ENCODE assay signal across 8 cellular contexts in the genomic region with DNA sequence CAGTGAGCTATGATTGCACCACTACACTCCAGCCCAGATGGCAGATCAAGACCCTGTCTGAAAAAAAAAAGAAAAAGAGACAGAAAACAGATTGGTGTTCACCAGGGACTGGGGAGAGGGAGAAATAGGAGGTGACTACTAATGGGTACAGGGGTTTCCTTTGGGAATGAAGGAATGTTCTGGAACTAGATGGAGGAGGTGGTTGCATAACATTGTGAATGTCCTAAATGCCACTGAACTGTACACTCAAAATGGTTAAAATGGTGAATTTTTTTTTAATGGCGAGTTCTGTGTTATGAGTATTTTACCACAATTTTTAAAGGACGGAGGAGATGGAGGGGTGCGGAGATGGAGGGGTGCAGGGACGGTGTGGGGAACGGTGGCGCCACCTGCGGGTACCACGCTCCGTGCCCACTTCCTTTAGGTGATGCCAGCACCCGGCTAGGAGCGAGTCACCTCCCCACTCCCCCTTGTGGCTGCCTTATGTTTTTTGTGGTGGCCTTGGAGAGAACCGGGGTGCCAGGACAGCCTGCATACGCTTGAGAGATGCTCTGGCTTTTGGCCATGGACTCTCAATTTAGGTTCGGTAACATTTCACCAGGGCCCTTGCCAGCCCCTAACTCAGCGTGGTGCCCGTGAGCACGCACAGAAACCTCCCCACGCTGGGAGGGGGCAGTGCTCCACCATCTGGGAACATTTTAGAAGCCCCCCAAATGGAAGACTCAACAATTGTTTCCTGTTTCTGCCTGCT. TPM values are rescaled to one million over a fixed set of nuclear protein-coding genes. Genes with fewer than 3 reads are reported as not detected.
DNase-seq lines count a peak whose midpoint lies in the region; ATAC-seq and TF ChIP-seq lines count a peak whose summit lies in the region.

No MANE protein-coding gene starts in this region.

- H3K27ac Mint-ChIP-seq in mesothelial cell of epicardium, result no peak overlapping the region

- H3K27me3 ChIP-seq in stomach, result no peaks in the 10 kb centered on the region

- no peak overlapping the region for H3K27ac ChIP-seq in C4-2B
- no peak overlapping the region for H3K27ac ChIP-seq in stomach

- no peak for TF ChIP-seq POLR2A in stomach (IDR thresholded peaks at IDR 0.05)

- WGBS in stomach, 5 donors, result 19 to 41% (median 27%) methylated on average over 15 to 18 of the region's 18 CpGs

- no peaks in the 10 kb centered on the region for H3K36me3 Mint-ChIP-seq in mesothelial cell of epicardium

- H3K27me3 Mint-ChIP-seq in mesothelial cell of epicardium (ENCODE audit: low read depth), result no peaks in the 10 kb centered on the region

- peaks cover 14 to 15% (median 14%) of the 10 kb centered on the region in 4 donors for H3K4me1 ChIP-seq in stomach

- H3K4me3 ChIP-seq in stomach, result no peak overlapping the region

- no peak overlapping the region for H3K4me3 Mint-ChIP-seq in mesothelial cell of epicardium

- peak; percentile 44 for TF ChIP-seq CTCF in C4-2B (conservative IDR thresholded peaks at IDR 0.05)
- peak; percentile 15 for TF ChIP-seq CTCF in mesothelial cell of epicardium (IDR thresholded peaks at IDR 0.05; ENCODE audit: unreplicated experiment)
- peak in 4 of 7 experiments; percentile 28 to 64 (median 43) for TF ChIP-seq CTCF in stomach (IDR thresholded peaks at IDR 0.05)

- no peaks in the 10 kb centered on the region for H3K4me1 Mint-ChIP-seq in mesothelial cell of epicardium

- H3K9me3 Mint-ChIP-seq in mesothelial cell of epicardium, result no peaks in the 10 kb centered on the region

- DNase-seq in NCI-H2107 treated with DMSO at 0.1 percent for 48 hours (lab: John Stamatoyannopoulos, UW; ENCODE audit: unreplicated experiment) (peak; percentile 41), cerebellum (ENCODE audit: low spot score) (peak; percentile 88), mesothelial cell of epicardium (ENCODE audit: low spot score in 2 of 2, unreplicated experiment in 2 of 2) (no peak), stomach (peak; percentile 72)
- DNase-seq in activated CD4-positive, alpha-beta T cell treated with anti-CD3 and anti-CD28 coated beads for 24 hours (ENCODE audit: low read depth in 2 of 2), result peak; percentile 43 to 55

- H3K36me3 ChIP-seq in stomach, result no peaks in the 10 kb centered on the region

- no peaks in the 10 kb centered on the region for H3K9me3 ChIP-seq in stomach

- peak; percentile 46 for ATAC-seq in GM21515 (IDR thresholded peaks at IDR 0.05; ENCODE audit: unreplicated experiment)
- ATAC-seq in HG02840 (IDR thresholded peaks at IDR 0.05; ENCODE audit: low FRiP score, unreplicated experiment), result no peak

- intact Hi-C loops in stomach (cut with DNase I; ENCODE audit: low total_unique reads), result no loop called here

- TF ChIP-seq EP300 in stomach (IDR thresholded peaks at IDR 0.05), result no peak

RNA-seq across cellular contexts. Expression of a gene that starts 16.1 kb away (rescaled TPM):
- total RNA-seq in cerebellum (507 TPM), mesothelial cell of epicardium (718 to 741 TPM (median 720 TPM) in 3 replicates), stomach (1,000 to 10,000 TPM in 3 of 5 donors, 100 to 1,000 TPM in 2; 409 to 1,431 (median 1,065) TPM)
- 1,000 to 10,000 TPM in 1 of 3 donors, 100 to 1,000 TPM in 2; 875 to 1,080 (median 957) TPM for polyA plus RNA-seq in stomach

RNA-seq across cellular contexts. Expression of a gene that starts 34.7 kb away (rescaled TPM):
- total RNA-seq in cerebellum, result 11.4 TPM
- total RNA-seq in mesothelial cell of epicardium, result 40.2 to 43.3 TPM (median 40.4 TPM) in 3 replicates
- 10 to 100 TPM in 2 of 5 donors, 1 to 10 TPM in 3; 2.9 to 63.7 (median 8.3) TPM for total RNA-seq in stomach
- 10 to 100 TPM in 1 of 3 donors, 1 to 10 TPM in 2; 6.7 to 19.4 (median 9.3) TPM for polyA plus RNA-seq in stomach

Comparison
In these comparisons a context has a peak if more than half of its experiments do, and no peak if none do; other contexts are left out.
1. DNase-seq: peak in NCI-H2107 treated with DMSO at 0.1 percent for 48 hours (single experiment), activated CD4-positive, alpha-beta T cell treated with anti-CD3 and anti-CD28 coated beads for 24 hours (2 of 2), cerebellum (single experiment) and stomach (single experiment); none in mesothelial cell of epicardium (0 of 2).
2. Peak in every context shown above with its lines, with median percentiles within 50 percentile points of each other: CTCF ChIP-seq.